In the genomic region with DNA sequence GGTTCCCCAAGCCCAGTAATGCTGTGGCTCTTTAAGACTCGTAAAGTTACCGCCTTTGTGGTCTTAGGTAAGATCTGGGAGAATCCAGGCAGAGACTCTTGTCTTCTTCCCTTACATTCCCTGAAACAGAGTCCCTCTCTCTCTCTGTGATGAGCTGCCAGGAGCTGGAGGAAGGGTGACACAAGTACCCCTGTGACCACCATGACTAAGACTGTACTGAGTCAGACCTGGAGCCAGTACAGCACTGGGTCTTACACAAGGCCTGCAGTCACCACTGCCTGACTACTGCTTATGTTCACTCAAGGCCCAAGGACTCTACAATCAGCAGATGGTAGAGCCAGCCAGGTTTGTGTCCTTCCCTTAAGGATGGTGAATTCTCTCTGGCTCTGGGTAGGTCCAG, we compare ENCODE assay signal across 1 cellular context.
TF ChIP-seq lines count a peak whose summit lies in the region.

No MANE protein-coding gene starts in this region.

TF ChIP-seq in IMR-90, 13 proteins besides CTCF, POLR2A, EP300 and RAD21:
- TF ChIP-seq RFX5 (IDR thresholded peaks at IDR 0.05; ENCODE audit: low read depth, low read length) (no peak), BHLHE40 (IDR thresholded peaks at IDR 0.05; ENCODE audit: low read depth, low read length) (no peak), NFE2L2 (IDR thresholded peaks at IDR 0.05; ENCODE audit: low read depth, low read length) (no peak), FOS (IDR thresholded peaks at IDR 0.05; ENCODE audit: low read depth, low read length) (no peak), RCOR1 (IDR thresholded peaks at IDR 0.05; ENCODE audit: insufficient replicate concordance, low read length) (no peak), MAZ (IDR thresholded peaks at IDR 0.05; ENCODE audit: borderline replicate concordance, low read depth, low read length) (no peak), SMC3 (IDR thresholded peaks at IDR 0.05; ENCODE audit: low read depth, low read length) (no peak), CEBPB (IDR thresholded peaks at IDR 0.05; ENCODE audit: low read depth, low read length) (no peak), MXI1 (IDR thresholded peaks at IDR 0.05; ENCODE audit: borderline replicate concordance, low read depth, low read length) (no peak), MAFK (IDR thresholded peaks at IDR 0.05; ENCODE audit: low read depth, low read length) (no peak), CHD1 (IDR thresholded peaks at IDR 0.05; ENCODE audit: low read depth, low read length) (no peak)
- TF ChIP-seq, protein P1, sequence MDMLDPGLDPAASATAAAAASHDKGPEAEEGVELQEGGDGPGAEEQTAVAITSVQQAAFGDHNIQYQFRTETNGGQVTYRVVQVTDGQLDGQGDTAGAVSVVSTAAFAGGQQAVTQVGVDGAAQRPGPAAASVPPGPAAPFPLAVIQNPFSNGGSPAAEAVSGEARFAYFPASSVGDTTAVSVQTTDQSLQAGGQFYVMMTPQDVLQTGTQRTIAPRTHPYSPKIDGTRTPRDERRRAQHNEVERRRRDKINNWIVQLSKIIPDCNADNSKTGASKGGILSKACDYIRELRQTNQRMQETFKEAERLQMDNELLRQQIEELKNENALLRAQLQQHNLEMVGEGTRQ (IDR thresholded peaks at IDR 0.05; ENCODE audit: low read depth, low read length) = no peak
- TF ChIP-seq, protein P2, sequence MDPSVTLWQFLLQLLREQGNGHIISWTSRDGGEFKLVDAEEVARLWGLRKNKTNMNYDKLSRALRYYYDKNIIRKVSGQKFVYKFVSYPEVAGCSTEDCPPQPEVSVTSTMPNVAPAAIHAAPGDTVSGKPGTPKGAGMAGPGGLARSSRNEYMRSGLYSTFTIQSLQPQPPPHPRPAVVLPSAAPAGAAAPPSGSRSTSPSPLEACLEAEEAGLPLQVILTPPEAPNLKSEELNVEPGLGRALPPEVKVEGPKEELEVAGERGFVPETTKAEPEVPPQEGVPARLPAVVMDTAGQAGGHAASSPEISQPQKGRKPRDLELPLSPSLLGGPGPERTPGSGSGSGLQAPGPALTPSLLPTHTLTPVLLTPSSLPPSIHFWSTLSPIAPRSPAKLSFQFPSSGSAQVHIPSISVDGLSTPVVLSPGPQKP (IDR thresholded peaks at IDR 0.05; ENCODE audit: borderline replicate concordance, low read depth, low read length) = no peak
TF ChIP-seq in IMR-90: peak in this region for 0.
